ENCODE assay signal across 8 cellular contexts in the genomic region with DNA sequence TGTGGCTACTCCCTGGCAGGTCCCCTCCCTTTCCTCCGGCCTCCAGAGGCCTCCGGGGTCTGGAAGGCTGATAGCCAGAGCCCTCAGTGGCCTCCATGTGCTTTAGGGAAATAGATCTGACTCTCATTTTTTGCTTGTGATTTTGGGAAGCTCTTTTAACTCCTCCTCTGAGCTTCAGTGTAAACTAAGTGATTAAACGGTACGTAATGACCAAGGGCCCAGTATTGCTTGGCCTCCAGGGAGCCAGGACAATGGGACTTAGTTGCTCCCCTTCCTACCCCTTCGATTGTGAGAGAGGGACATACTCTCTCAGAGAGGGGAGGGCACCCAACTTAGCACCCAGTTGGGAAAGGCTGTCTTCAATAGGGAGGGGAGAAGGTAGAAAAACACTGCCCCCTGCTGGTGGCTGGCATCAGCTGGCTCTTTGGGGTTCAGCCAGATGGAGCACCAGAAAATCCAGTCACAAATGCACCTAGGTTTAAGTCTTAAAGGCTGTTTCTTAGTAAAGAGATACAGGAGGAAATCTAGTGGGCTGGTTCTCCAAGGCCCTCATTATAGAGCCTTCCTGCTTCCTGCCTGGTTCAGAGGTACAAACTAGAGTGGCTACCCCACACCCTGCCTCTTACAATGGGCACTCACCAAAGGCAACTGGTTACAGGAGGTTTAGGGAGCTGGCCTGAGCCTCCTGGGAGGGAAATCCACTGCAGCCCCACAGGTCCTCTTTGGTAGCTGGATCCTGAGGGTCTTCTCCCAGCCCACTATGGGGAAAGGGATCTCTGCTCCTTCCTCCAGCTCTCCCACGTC. TPM values are rescaled to one million over a fixed set of nuclear protein-coding genes. Genes with fewer than 3 reads are reported as not detected.
DNase-seq lines count a peak whose midpoint lies in the region; ATAC-seq, FAIRE-seq and TF ChIP-seq lines count a peak whose summit lies in the region.

No MANE protein-coding gene starts in this region.

- H3K27ac ChIP-seq in kidney (ENCODE audit: low read depth in 2 of 2, low read length in 2 of 2), result no peak overlapping the region

- peak; percentile 36 to 41 for ATAC-seq in activated CD4-positive, CD25-positive, alpha-beta regulatory T cell treated with anti-CD3 and anti-CD28 coated beads, Interleukin-2, amount 50 U/mL, for 24 hours
- ATAC-seq in HG03439 (IDR thresholded peaks at IDR 0.05; ENCODE audit: unreplicated experiment), result no peak

- DNase-seq in NCI-H526 (lab: John Stamatoyannopoulos, UW) (peak; percentile 4 to 58), NCI-H526 treated with DMSO at 0.1 percent for 48 hours (lab: John Stamatoyannopoulos, UW) (no peak), NCI-H2196 (lab: John Stamatoyannopoulos, UW; ENCODE audit: unreplicated experiment) (peak; percentile 75), cardiac fibroblast (ENCODE audit: low read depth in 2 of 2) (peak; percentile 79 to 84), kidney (peak; percentile 83)
- DNase-seq in stimulated activated CD4-positive, alpha-beta T cell treated with anti-CD3 and anti-CD28 coated beads, Interleukin-2, amount 100 ng/mL, for 48 hours, result peak; percentile 88 to 90

- no peaks in the 10 kb centered on the region for H3K4me1 ChIP-seq in kidney (ENCODE audit: control insufficient read depth in 1 of 2, insufficient read depth in 1 of 2, low read depth in 1 of 2, low read length in 2 of 2)

- H3K4me3 ChIP-seq in cardiac fibroblast (replicated peaks in 1 of 2; ENCODE audit: low read depth in 2 of 2, low read length in 2 of 2) (no peak overlapping the region), kidney (ENCODE audit: low read length in 2 of 2) (no peak overlapping the region)

- no peaks in the 10 kb centered on the region for H3K9me3 ChIP-seq in kidney (ENCODE audit: control insufficient read depth in 1 of 2, low read length in 2 of 2)

- peaks cover 0 to 3% of the 10 kb centered on the region in 2 donors for H3K36me3 ChIP-seq in kidney (ENCODE audit: control insufficient read depth in 1 of 2, insufficient read depth in 2 of 2, low read length in 2 of 2)

- intact Hi-C loops in kidney (cut with DNase I), result loop anchor here (5.0 kb wide), 2 partner anchors 36 to 91 kb away; no protein-coding TSS in a partner anchor

- no peak overlapping the region for H3K9ac ChIP-seq in kidney (ENCODE audit: low read length in 2 of 2)

- FAIRE-seq in kidney (lab: Jason Lieb, UNC), result no peak

- TF ChIP-seq CTCF in cardiac fibroblast (IDR thresholded peaks at IDR 0.05; ENCODE audit: low read depth, low read length) (peak; percentile 95), kidney (IDR thresholded peaks at IDR 0.05; ENCODE audit: borderline replicate concordance, extremely low read depth, insufficient read depth) (peak; percentile 86)

RNA-seq across cellular contexts. Expression of a gene that starts 28.6 kb away (rescaled TPM):
- 45.1 TPM for total RNA-seq in kidney
- 44.5 TPM for polyA plus RNA-seq in kidney (ENCODE audit: insufficient read depth, low read depth, low replicate concordance)

RNA-seq across cellular contexts. Expression of a gene that starts 51.7 kb away (rescaled TPM):
- 12.7 TPM for total RNA-seq in kidney
- 3.5 TPM for polyA plus RNA-seq in kidney (ENCODE audit: insufficient read depth, low read depth, low replicate concordance)
